ENCODE assay signal across 2 cellular contexts in genomic region chr1:226268421-226269124, GRCh38.
TF ChIP-seq lines count a peak whose summit lies in the region.

No MANE protein-coding gene starts in this region.

TF ChIP-seq in A549, 52 proteins besides CTCF, POLR2A, EP300 and RAD21:
- no peak for TF ChIP-seq PHF8 (IDR thresholded peaks at IDR 0.05; ENCODE audit: borderline replicate concordance, low read depth)
- no peak for TF ChIP-seq ELK1 (IDR thresholded peaks at IDR 0.05; ENCODE audit: low read depth, low read length)
- no peak for TF ChIP-seq ATOH8 (CRISPR knock-in tag; IDR thresholded peaks at IDR 0.05; ENCODE audit: low read depth)
- TF ChIP-seq MAX (IDR thresholded peaks at IDR 0.05): no peak
- no peak for TF ChIP-seq RARB (CRISPR knock-in tag; IDR thresholded peaks at IDR 0.05)
- TF ChIP-seq ZSCAN20 (CRISPR knock-in tag; IDR thresholded peaks at IDR 0.05): no peak
- TF ChIP-seq KDM5A (IDR thresholded peaks at IDR 0.05): no peak
- TF ChIP-seq CBX8 (IDR thresholded peaks at IDR 0.05): no peak
- TF ChIP-seq ZNF302 (CRISPR knock-in tag; IDR thresholded peaks at IDR 0.05): no peak
- no peak for TF ChIP-seq HES2 (IDR thresholded peaks at IDR 0.05)
- TF ChIP-seq JUN (IDR thresholded peaks at IDR 0.05): no peak
- no peak for TF ChIP-seq HMGXB4 (CRISPR knock-in tag; IDR thresholded peaks at IDR 0.05; ENCODE audit: borderline replicate concordance)
- no peak for TF ChIP-seq FOSB (CRISPR knock-in tag; IDR thresholded peaks at IDR 0.05)

TF ChIP-seq in K562, 482 proteins besides CTCF, POLR2A, EP300 and RAD21:
- TF ChIP-seq HMBOX1 (IDR thresholded peaks at IDR 0.05): peak; percentile 6; the same call in 1 of the 2 replicates
- TF ChIP-seq RFX7 (CRISPR knock-in tag; IDR thresholded peaks at IDR 0.05): no peak
